In the genomic region with DNA sequence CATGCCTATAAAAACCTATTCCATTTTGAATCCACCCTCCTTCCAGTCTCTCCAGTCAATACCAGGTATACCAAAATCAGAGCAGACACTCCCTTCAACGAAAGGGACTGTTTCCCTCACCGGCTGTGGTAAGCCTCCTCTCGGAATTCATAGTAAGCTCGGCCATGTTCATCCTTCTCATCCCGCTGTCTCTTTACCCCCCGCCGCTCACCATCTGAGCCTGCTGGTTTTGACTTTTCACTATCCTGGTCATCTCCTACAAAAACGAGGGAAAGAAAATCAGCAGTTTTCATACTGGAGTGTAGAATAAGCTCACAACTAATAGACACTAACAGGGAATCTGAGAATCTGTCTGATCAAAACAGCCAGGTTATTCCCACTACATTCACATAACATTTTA, we compare ENCODE assay signal across 12 cellular contexts. TPM values are rescaled to one million over a fixed set of nuclear protein-coding genes. Genes with fewer than 3 reads are reported as not detected.
A peak's percentile ranks its signal among the peaks of the same experiment; 100 is the strongest.
DNase-seq lines count a peak whose midpoint lies in the region; ATAC-seq, FAIRE-seq and TF ChIP-seq lines count a peak whose summit lies in the region.
"Had no signal": no experiment of that assay in that cellular context is flagged by ENCODE, and none has a peak within 500 bp of the region (broad histone marks: within the 10 kb centered on the region; RNA-seq: fewer than 3 reads in every experiment).

No MANE protein-coding gene starts in this region.

- WGBS in heart left ventricle, 4 donors = 32 to 40% (median 37%) methylated on average over 8 of the region's 8 CpGs

- FAIRE-seq in kidney (lab: Jason Lieb, UNC) (no peak), HTR-8/SVneo (lab: Jason Lieb, UNC) (no peak)

- H3K27ac Mint-ChIP-seq in activated naive CD8-positive, alpha-beta T cell treated with anti-CD3 and anti-CD28 coated beads, Interleukin-2, amount 10 ng/mL, durations not matched to agents 7 days and 5 days = no peak overlapping the region

- POLR2A ChIA-PET in activated naive CD8-positive, alpha-beta T cell treated with anti-CD3 and anti-CD28 coated beads, Interleukin-2, amount 10 ng/mL, durations not matched to agents 7 days and 5 days (lab: Charles Lee) = interaction anchor here (0.5 to 8.3 kb wide), 5 partner anchors 15 to 130 kb away, joined by 3 to 107 read pairs (median 6); partner anchors contain the start of genes BSCL2, GNG3, WDR74 and ZBTB3

- H3K27me3 ChIP-seq in heart left ventricle = no peaks in the 10 kb centered on the region
- no peaks in the 10 kb centered on the region for H3K27me3 ChIP-seq in thoracic aorta (replicated peaks; ENCODE audit: insufficient read depth)

- no peak for TF ChIP-seq POLR2A in heart left ventricle (IDR thresholded peaks at IDR 0.05)

- ATAC-seq in heart left ventricle (no peak), Right ventricle myocardium inferior (no peak), thoracic aorta (ENCODE audit: insufficient number of reproducible peaks, low FRiP score, low read depth) (no peak)
- no peak for ATAC-seq in activated naive CD8-positive, alpha-beta T cell treated with anti-CD3 and anti-CD28 coated beads, Interleukin-2, amount 10 ng/mL, durations not matched to agents 7 days and 5 days (ENCODE audit: low read depth)
- ATAC-seq: activated CD4-positive, CD25-positive, alpha-beta regulatory T cell treated with anti-CD3 and anti-CD28 coated beads, Interleukin-2, amount 50 U/mL, for 24 hours had no signal

- H3K9ac ChIP-seq in kidney (ENCODE audit: low read length in 2 of 2) = peak overlapping the region in 1 of 2 donors; percentile 43

- H3K27me3 Mint-ChIP-seq in activated naive CD8-positive, alpha-beta T cell treated with anti-CD3 and anti-CD28 coated beads, Interleukin-2, amount 10 ng/mL, durations not matched to agents 7 days and 5 days = no peaks in the 10 kb centered on the region

- peaks cover 44% of the 10 kb centered on the region for H3K4me1 Mint-ChIP-seq in activated naive CD8-positive, alpha-beta T cell treated with anti-CD3 and anti-CD28 coated beads, Interleukin-2, amount 10 ng/mL, durations not matched to agents 7 days and 5 days

- peaks cover 7 to 58% (median 52%) of the 10 kb centered on the region in 9 donors for H3K36me3 ChIP-seq in heart left ventricle
- peaks cover 37 to 47% of the 10 kb centered on the region in 2 donors for H3K36me3 ChIP-seq in kidney (ENCODE audit: control insufficient read depth in 1 of 2, insufficient read depth in 2 of 2, low read length in 2 of 2)
- H3K36me3 ChIP-seq in thoracic aorta = peaks cover 50% of the 10 kb centered on the region

- TF ChIP-seq CTCF in heart left ventricle (IDR thresholded peaks at IDR 0.05) = no peak
- TF ChIP-seq CTCF in kidney (IDR thresholded peaks at IDR 0.05; ENCODE audit: borderline replicate concordance, extremely low read depth, insufficient read depth) = no peak
- no peak for TF ChIP-seq CTCF in thoracic aorta (IDR thresholded peaks at IDR 0.05)

- intact Hi-C loops in heart left ventricle (cut with DNase I) (loop anchor here in 2 of 10 donors (10.0 kb wide), 2 partner anchors 121 to 131 kb away; no protein-coding TSS in a partner anchor), Right ventricle myocardium inferior (cut with DNase I) (no loop called here), kidney (cut with DNase I) (no loop called here)

- DNase-seq in heart left ventricle = no peak
- no peak for DNase-seq in Right ventricle myocardium inferior (ENCODE audit: missing footprints)
- no peak for DNase-seq in activated naive CD8-positive, alpha-beta T cell treated with anti-CD3 and anti-CD28 coated beads, Interleukin-2, amount 10 ng/mL, durations not matched to agents 7 days and 5 days
- DNase-seq in kidney = no peak
- no peak for DNase-seq in thoracic aorta (ENCODE audit: low spot score)
- DNase-seq in activated gamma-delta T cell (lab: John Stamatoyannopoulos, UW) = no peak
- DNase-seq in HTR-8/SVneo (ENCODE audit: insufficient read length, low spot score) = no peak
- no peak for DNase-seq in medulla oblongata (ENCODE audit: extremely low spot score)
- DNase-seq: DMS79; NCI-H1105 treated with DMSO at 0.1 percent for 48 hours; stimulated activated CD4-positive, alpha-beta T cell treated with anti-CD3 and anti-CD28 coated beads, Interleukin-15, amount 100 ng/mL, for 24 hours had no signal

- H3K27ac ChIP-seq in heart left ventricle (peak overlapping the region in 1 of 12 donors; percentile 18), kidney (ENCODE audit: low read depth in 2 of 2, low read length in 2 of 2) (no peak overlapping the region), thoracic aorta (no peak overlapping the region)

- H3K9me3 ChIP-seq in heart left ventricle (no peaks in the 10 kb centered on the region), kidney (ENCODE audit: control insufficient read depth in 1 of 2, low read length in 2 of 2) (no peaks in the 10 kb centered on the region), thoracic aorta (no peaks in the 10 kb centered on the region)

- H3K9me3 Mint-ChIP-seq in activated naive CD8-positive, alpha-beta T cell treated with anti-CD3 and anti-CD28 coated beads, Interleukin-2, amount 10 ng/mL, durations not matched to agents 7 days and 5 days = no peaks in the 10 kb centered on the region

- peak overlapping the region; percentile 100 for H3K4me3 Mint-ChIP-seq in activated naive CD8-positive, alpha-beta T cell treated with anti-CD3 and anti-CD28 coated beads, Interleukin-2, amount 10 ng/mL, durations not matched to agents 7 days and 5 days

- H3K4me1 ChIP-seq in heart left ventricle (peaks cover 0 to 36% (median 23%) of the 10 kb centered on the region in 12 donors), kidney (ENCODE audit: control insufficient read depth in 1 of 2, insufficient read depth in 1 of 2, low read depth in 1 of 2, low read length in 2 of 2) (peaks cover 0 to 13% of the 10 kb centered on the region in 2 donors), thoracic aorta (ENCODE audit: control insufficient read depth in 1 of 2, low read depth in 2 of 2) (peaks cover 10 to 26% of the 10 kb centered on the region in 2 donors)

- peaks cover 53% of the 10 kb centered on the region for H3K36me3 Mint-ChIP-seq in activated naive CD8-positive, alpha-beta T cell treated with anti-CD3 and anti-CD28 coated beads, Interleukin-2, amount 10 ng/mL, durations not matched to agents 7 days and 5 days

- peak overlapping the region in 8 of 12 donors; percentile 64 to 98 (median 85) for H3K4me3 ChIP-seq in heart left ventricle
- peak overlapping the region; percentile 82 to 99 for H3K4me3 ChIP-seq in kidney (ENCODE audit: low read length in 2 of 2)
- peak overlapping the region; percentile 97 for H3K4me3 ChIP-seq in thoracic aorta

RNA-seq across cellular contexts. Expression of gene HNRNPUL2, which starts 3.1 kb away (rescaled TPM):
- total RNA-seq in heart left ventricle (10 to 100 TPM in 8 of 9 donors, 1 to 10 TPM in 1; 9.6 to 39.5 (median 32.6) TPM), Right ventricle myocardium inferior (33.8 TPM), kidney (49.0 TPM), thoracic aorta (10 to 100 TPM; 21.3 to 41.8 TPM)
- polyA plus RNA-seq in heart left ventricle (10 to 100 TPM; 32.7 to 35.2 TPM), kidney (ENCODE audit: insufficient read depth, low read depth, low replicate concordance) (37.1 TPM)
- total RNA-seq in activated naive CD8-positive, alpha-beta T cell treated with anti-CD3 and anti-CD28 coated beads, Interleukin-2, amount 10 ng/mL, durations not matched to agents 7 days and 5 days = 10 to 100 TPM; 67.9 to 72.5 TPM

RNA-seq across cellular contexts. Expression of gene TTC9C, which starts 4.1 kb away (rescaled TPM):
- total RNA-seq in heart left ventricle (10 to 100 TPM in 7 of 9 donors, 1 to 10 TPM in 2; 7.4 to 23.5 (median 12.1) TPM), Right ventricle myocardium inferior (14.1 TPM), kidney (24.8 TPM), thoracic aorta (10 to 100 TPM in 1 of 2 donors, 1 to 10 TPM in 1; 9.1 to 14.5 TPM)
- polyA plus RNA-seq in heart left ventricle (10 to 100 TPM; 13.9 to 20.0 TPM), kidney (ENCODE audit: insufficient read depth, low read depth, low replicate concordance) (39.2 TPM)
- total RNA-seq in activated naive CD8-positive, alpha-beta T cell treated with anti-CD3 and anti-CD28 coated beads, Interleukin-2, amount 10 ng/mL, durations not matched to agents 7 days and 5 days = 10 to 100 TPM; 49.5 to 56.4 TPM

RNA-seq across cellular contexts. Expression of gene GNG3, which starts 16.7 kb away (rescaled TPM):
- under 1 TPM in 4 of 9 donors, not detected in 5; 0.27 to 0.55 (median 0.32) TPM for total RNA-seq in heart left ventricle
- under 1 TPM in 1 of 2 donors, not detected in 1; 0.14 TPM for polyA plus RNA-seq in heart left ventricle
- total RNA-seq in Right ventricle myocardium inferior = not detected
- not detected for total RNA-seq in activated naive CD8-positive, alpha-beta T cell treated with anti-CD3 and anti-CD28 coated beads, Interleukin-2, amount 10 ng/mL, durations not matched to agents 7 days and 5 days
- total RNA-seq in kidney = not detected
- polyA plus RNA-seq in kidney (ENCODE audit: insufficient read depth, low read depth, low replicate concordance) = 1.1 TPM
- not detected for total RNA-seq in thoracic aorta

RNA-seq across cellular contexts. Expression of gene BSCL2, which starts 16.9 kb away (rescaled TPM):
- total RNA-seq in heart left ventricle (10 to 100 TPM; 13.3 to 30.1 (median 20.0) TPM), Right ventricle myocardium inferior (23.0 TPM), kidney (93.2 TPM), thoracic aorta (10 to 100 TPM; 14.0 to 50.9 TPM)
- polyA plus RNA-seq in heart left ventricle (10 to 100 TPM; 23.1 to 39.4 TPM), kidney (ENCODE audit: insufficient read depth, low read depth, low replicate concordance) (249 TPM)
- 10 to 100 TPM; 29.9 to 39.4 TPM for total RNA-seq in activated naive CD8-positive, alpha-beta T cell treated with anti-CD3 and anti-CD28 coated beads, Interleukin-2, amount 10 ng/mL, durations not matched to agents 7 days and 5 days

RNA-seq across cellular contexts. Expression of gene ZBTB3, which starts 29.8 kb away (rescaled TPM):
- total RNA-seq in heart left ventricle (10 to 100 TPM in 4 of 9 donors, 1 to 10 TPM in 5; 6.9 to 16.6 (median 9.9) TPM), Right ventricle myocardium inferior (11.5 TPM), kidney (15.0 TPM), thoracic aorta (1 to 10 TPM; 6.2 to 7.6 TPM)
- polyA plus RNA-seq in heart left ventricle (1 to 10 TPM; 3.5 to 3.7 TPM), kidney (ENCODE audit: insufficient read depth, low read depth, low replicate concordance) (4.8 TPM)
- total RNA-seq in activated naive CD8-positive, alpha-beta T cell treated with anti-CD3 and anti-CD28 coated beads, Interleukin-2, amount 10 ng/mL, durations not matched to agents 7 days and 5 days = 10 to 100 TPM; 14.0 to 17.1 TPM
